Comparison of ENCODE assay signal across 8 cellular contexts in the genomic region with DNA sequence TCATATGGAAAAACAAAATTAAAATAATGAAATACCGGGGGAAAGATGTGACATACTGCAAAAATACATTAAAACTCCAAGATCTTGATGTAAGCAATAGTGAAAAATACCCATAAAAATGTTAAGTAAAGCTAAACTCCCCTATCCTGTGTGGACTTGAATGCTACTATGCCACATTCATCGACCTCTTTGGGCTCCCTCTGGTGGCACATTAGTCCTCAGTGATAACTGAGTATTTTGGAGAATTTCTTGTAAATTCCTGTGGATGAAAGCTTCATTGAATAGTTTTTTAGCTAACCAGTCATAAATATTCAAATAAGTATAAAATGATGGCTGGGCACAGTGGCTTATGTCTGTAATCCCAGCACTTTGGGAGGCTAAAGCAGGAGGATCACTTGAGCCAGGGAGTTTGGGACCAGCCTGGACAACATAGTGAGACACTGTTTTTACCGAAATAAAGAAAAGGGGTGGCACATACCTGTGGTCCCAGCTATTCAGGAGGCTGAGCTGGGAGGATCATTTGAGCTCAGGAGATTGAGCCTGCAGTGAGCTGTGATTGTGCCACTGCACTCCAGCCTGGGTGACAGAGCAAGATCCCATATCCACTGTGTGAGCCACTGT. TPM values are rescaled to one million over a fixed set of nuclear protein-coding genes. Genes with fewer than 3 reads are reported as not detected.
DNase-seq lines count a peak whose midpoint lies in the region; ATAC-seq and TF ChIP-seq lines count a peak whose summit lies in the region.

No MANE protein-coding gene starts in this region.

- no peaks in the 10 kb centered on the region for H3K36me3 ChIP-seq in mucosa of descending colon (ENCODE audit: low read depth)
- H3K36me3 ChIP-seq in uterus, result no peaks in the 10 kb centered on the region

- TF ChIP-seq CTCF in AG10803 (conservative IDR thresholded peaks at IDR 0.05; ENCODE audit: low read length), result peak; percentile 80
- TF ChIP-seq CTCF in LNCaP clone FGC (IDR thresholded peaks at IDR 0.05; ENCODE audit: control insufficient read depth, extremely low read depth, insufficient read depth), result peak; percentile 76
- TF ChIP-seq CTCF in mucosa of descending colon (IDR thresholded peaks at IDR 0.05), result peak; percentile 35
- TF ChIP-seq CTCF in uterus (IDR thresholded peaks at IDR 0.05), result peak; percentile 36 to 46 (median 40)

- H3K9me3 ChIP-seq in mucosa of descending colon (no peaks in the 10 kb centered on the region), uterus (no peaks in the 10 kb centered on the region)

- H3K27me3 ChIP-seq in uterus, result no peaks in the 10 kb centered on the region

- no peak overlapping the region for H3K4me3 ChIP-seq in AG10803 (ENCODE audit: low read length)
- H3K4me3 ChIP-seq in LNCaP clone FGC (ENCODE audit: low read depth, low read length), result no peak overlapping the region
- no peak overlapping the region for H3K4me3 ChIP-seq in mucosa of descending colon
- no peak overlapping the region for H3K4me3 ChIP-seq in uterus

- no peak for TF ChIP-seq POLR2A in uterus (IDR thresholded peaks at IDR 0.05)

- intact Hi-C loops in mucosa of descending colon (cut with DNase I, micrococcal nuclease), result no loop called here
- intact Hi-C loops in uterus (cut with DNase I; ENCODE audit: low total_unique reads), result no loop called here

- DNase-seq in AG10803 (ENCODE audit: low read depth) (peak; percentile 62), LNCaP clone FGC (ENCODE audit: low read depth) (peak; percentile 22), mucosa of descending colon (peak in 1 of 3 donors; percentile 84), uterus (peak in 1 of 2 donors; percentile 24), NCI-H1417 treated with DMSO at 0.1 percent for 48 hours (lab: John Stamatoyannopoulos, UW) (no peak)
- peak; percentile 9 for DNase-seq in activated CD4-positive, CD25-positive, alpha-beta regulatory T cell treated with anti-CD3 and anti-CD28 coated beads, Interleukin-2, amount 50 U/mL, for 16 hours (ENCODE audit: low read depth, low spot score)
- peak; percentile 24 for DNase-seq in effector CD8-positive, alpha-beta T cell (lab: John Stamatoyannopoulos, UW)

- no peaks in the 10 kb centered on the region for H3K4me1 ChIP-seq in mucosa of descending colon (ENCODE audit: low read depth)
- H3K4me1 ChIP-seq in uterus, result no peaks in the 10 kb centered on the region

- no peak overlapping the region for H3K27ac ChIP-seq in uterus

- ATAC-seq in GM18861 (IDR thresholded peaks at IDR 0.05; ENCODE audit: unreplicated experiment), result peak; percentile 71
- ATAC-seq in mucosa of descending colon, result peak; percentile 76

RNA-seq across cellular contexts. Expression of gene SGPP1, which starts 42.4 kb away (rescaled TPM):
- total RNA-seq in mucosa of descending colon, result 10 to 100 TPM; 12.5 to 18.4 (median 17.0) TPM
- 10 to 100 TPM; 17.7 to 47.6 (median 21.5) TPM for total RNA-seq in uterus
